1 cellular context compared by ENCODE assay signal in genomic region chr15:67882487-67883227, GRCh38.
TF ChIP-seq lines count a peak whose summit lies in the region.

No MANE protein-coding gene starts in this region.

TF ChIP-seq in K562, 482 proteins besides CTCF, POLR2A, EP300 and RAD21 (continued from another document and continues in another):
- TF ChIP-seq CBFA2T3 (IDR thresholded peaks at IDR 0.05), result peak; percentile 82
- TF ChIP-seq, protein P1, sequence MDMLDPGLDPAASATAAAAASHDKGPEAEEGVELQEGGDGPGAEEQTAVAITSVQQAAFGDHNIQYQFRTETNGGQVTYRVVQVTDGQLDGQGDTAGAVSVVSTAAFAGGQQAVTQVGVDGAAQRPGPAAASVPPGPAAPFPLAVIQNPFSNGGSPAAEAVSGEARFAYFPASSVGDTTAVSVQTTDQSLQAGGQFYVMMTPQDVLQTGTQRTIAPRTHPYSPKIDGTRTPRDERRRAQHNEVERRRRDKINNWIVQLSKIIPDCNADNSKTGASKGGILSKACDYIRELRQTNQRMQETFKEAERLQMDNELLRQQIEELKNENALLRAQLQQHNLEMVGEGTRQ (CRISPR knock-in tag; IDR thresholded peaks at IDR 0.05), result no peak
- no peak for TF ChIP-seq TAF7 (tag; IDR thresholded peaks at IDR 0.05)
- TF ChIP-seq RBM15 (IDR thresholded peaks at IDR 0.05; ENCODE audit: insufficient read depth, low read length), result no peak
- no peak; the same call in 1 of the 2 replicates for TF ChIP-seq ATF7 (IDR thresholded peaks at IDR 0.05)
- TF ChIP-seq ZNF197 (CRISPR knock-in tag; IDR thresholded peaks at IDR 0.05; ENCODE audit: low read depth), result no peak
- TF ChIP-seq RHOXF2B (CRISPR knock-in tag; conservative IDR thresholded peaks at IDR 0.05), result no peak
- TF ChIP-seq ZNF717 (CRISPR knock-in tag; IDR thresholded peaks at IDR 0.05), result no peak
- TF ChIP-seq BRD4 (IDR thresholded peaks at IDR 0.05), result peak; percentile 80; the same call in 1 of the 2 replicates
- TF ChIP-seq CEBPG (CRISPR knock-in tag; IDR thresholded peaks at IDR 0.05), result no peak
- TF ChIP-seq CEBPG (tag; conservative IDR thresholded peaks at IDR 0.05 in 1 of 2, IDR thresholded peaks at IDR 0.05 in 1 of 2), result no peak
- no peak for TF ChIP-seq KLF10 (CRISPR knock-in tag; IDR thresholded peaks at IDR 0.05)
- TF ChIP-seq, protein P2, sequence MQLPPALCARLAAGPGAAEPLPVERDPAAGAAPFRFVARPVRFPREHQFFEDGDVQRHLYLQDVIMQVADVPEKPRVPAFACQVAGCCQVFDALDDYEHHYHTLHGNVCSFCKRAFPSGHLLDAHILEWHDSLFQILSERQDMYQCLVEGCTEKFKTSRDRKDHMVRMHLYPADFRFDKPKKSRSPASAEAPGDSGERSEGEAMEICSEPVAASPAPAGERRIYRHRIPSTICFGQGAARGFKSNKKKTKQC (CRISPR knock-in tag; IDR thresholded peaks at IDR 0.05), result no peak
- TF ChIP-seq SUPT5H (IDR thresholded peaks at IDR 0.05), result no peak
- peak; percentile 55; the same call in 1 of the 2 replicates for TF ChIP-seq NBN (IDR thresholded peaks at IDR 0.05; ENCODE audit: low read depth)
- TF ChIP-seq RCOR1 (IDR thresholded peaks at IDR 0.05; ENCODE audit: borderline replicate concordance in 1 of 2, low read depth in 2 of 2, low read length in 2 of 2), result peak; percentile 11 to 92; a peak in 3 of 4 replicates
- no peak for TF ChIP-seq ARID2 (IDR thresholded peaks at IDR 0.05)
- no peak for TF ChIP-seq SAP30 (IDR thresholded peaks at IDR 0.05; ENCODE audit: borderline replicate concordance, insufficient read depth, low read depth, low read length, poor library complexity, severe bottlenecking)
- TF ChIP-seq ZNF408 (CRISPR knock-in tag; IDR thresholded peaks at IDR 0.05; ENCODE audit: low read depth), result no peak
- no peak for TF ChIP-seq TARDBP (IDR thresholded peaks at IDR 0.05)
- TF ChIP-seq CBFB (CRISPR knock-in tag; IDR thresholded peaks at IDR 0.05), result no peak
- TF ChIP-seq ZNF140 (CRISPR knock-in tag; IDR thresholded peaks at IDR 0.05), result no peak
- no peak for TF ChIP-seq SNAPC5 (CRISPR knock-in tag; IDR thresholded peaks at IDR 0.05)
- TF ChIP-seq, protein P3, sequence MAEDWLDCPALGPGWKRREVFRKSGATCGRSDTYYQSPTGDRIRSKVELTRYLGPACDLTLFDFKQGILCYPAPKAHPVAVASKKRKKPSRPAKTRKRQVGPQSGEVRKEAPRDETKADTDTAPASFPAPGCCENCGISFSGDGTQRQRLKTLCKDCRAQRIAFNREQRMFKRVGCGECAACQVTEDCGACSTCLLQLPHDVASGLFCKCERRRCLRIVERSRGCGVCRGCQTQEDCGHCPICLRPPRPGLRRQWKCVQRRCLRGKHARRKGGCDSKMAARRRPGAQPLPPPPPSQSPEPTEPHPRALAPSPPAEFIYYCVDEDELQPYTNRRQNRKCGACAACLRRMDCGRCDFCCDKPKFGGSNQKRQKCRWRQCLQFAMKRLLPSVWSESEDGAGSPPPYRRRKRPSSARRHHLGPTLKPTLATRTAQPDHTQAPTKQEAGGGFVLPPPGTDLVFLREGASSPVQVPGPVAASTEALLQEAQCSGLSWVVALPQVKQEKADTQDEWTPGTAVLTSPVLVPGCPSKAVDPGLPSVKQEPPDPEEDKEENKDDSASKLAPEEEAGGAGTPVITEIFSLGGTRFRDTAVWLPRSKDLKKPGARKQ (CRISPR knock-in tag; IDR thresholded peaks at IDR 0.05), result no peak
- TF ChIP-seq ZNF354B (CRISPR knock-in tag; IDR thresholded peaks at IDR 0.05), result 0 out of 2 replicates have a peak, but pooled peaks have one; percentile 32
- no peak for TF ChIP-seq HLTF (IDR thresholded peaks at IDR 0.05)
- peak; percentile 96 for TF ChIP-seq MAFG (tag; conservative IDR thresholded peaks at IDR 0.05)
- no peak for TF ChIP-seq NR2F6 (CRISPR knock-in tag; IDR thresholded peaks at IDR 0.05)
- no peak for TF ChIP-seq ZFP30 (CRISPR knock-in tag; IDR thresholded peaks at IDR 0.05; ENCODE audit: borderline replicate concordance)
- peak; percentile 99 for TF ChIP-seq NFE2 (IDR thresholded peaks at IDR 0.05; ENCODE audit: low read depth)
- no peak for TF ChIP-seq PREB (CRISPR knock-in tag; IDR thresholded peaks at IDR 0.05)
- no peak for TF ChIP-seq ZSCAN29 (IDR thresholded peaks at IDR 0.05)
- peak; percentile 59 for TF ChIP-seq TCF3 (CRISPR knock-in tag; IDR thresholded peaks at IDR 0.05)
- TF ChIP-seq MCM2 (IDR thresholded peaks at IDR 0.05; ENCODE audit: low read depth), result no peak
- TF ChIP-seq, protein P4, sequence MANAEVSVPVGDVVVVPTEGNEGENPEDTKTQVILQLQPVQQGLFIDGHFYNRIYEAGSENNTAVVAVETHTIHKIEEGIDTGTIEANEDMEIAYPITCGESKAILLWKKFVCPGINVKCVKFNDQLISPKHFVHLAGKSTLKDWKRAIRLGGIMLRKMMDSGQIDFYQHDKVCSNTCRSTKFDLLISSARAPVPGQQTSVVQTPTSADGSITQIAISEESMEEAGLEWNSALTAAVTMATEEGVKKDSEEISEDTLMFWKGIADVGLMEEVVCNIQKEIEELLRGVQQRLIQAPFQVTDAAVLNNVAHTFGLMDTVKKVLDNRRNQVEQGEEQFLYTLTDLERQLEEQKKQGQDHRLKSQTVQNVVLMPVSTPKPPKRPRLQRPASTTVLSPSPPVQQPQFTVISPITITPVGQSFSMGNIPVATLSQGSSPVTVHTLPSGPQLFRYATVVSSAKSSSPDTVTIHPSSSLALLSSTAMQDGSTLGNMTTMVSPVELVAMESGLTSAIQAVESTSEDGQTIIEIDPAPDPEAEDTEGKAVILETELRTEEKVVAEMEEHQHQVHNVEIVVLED (CRISPR knock-in tag; IDR thresholded peaks at IDR 0.05), result no peak
- TF ChIP-seq KDM5B (IDR thresholded peaks at IDR 0.05; ENCODE audit: insufficient replicate concordance, low read depth, low read length), result no peak
- TF ChIP-seq CCAR2 (IDR thresholded peaks at IDR 0.05; ENCODE audit: low read depth, low read length), result no peak
- TF ChIP-seq, protein P5, sequence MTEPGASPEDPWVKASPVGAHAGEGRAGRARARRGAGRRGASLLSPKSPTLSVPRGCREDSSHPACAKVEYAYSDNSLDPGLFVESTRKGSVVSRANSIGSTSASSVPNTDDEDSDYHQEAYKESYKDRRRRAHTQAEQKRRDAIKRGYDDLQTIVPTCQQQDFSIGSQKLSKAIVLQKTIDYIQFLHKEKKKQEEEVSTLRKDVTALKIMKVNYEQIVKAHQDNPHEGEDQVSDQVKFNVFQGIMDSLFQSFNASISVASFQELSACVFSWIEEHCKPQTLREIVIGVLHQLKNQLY (CRISPR knock-in tag; conservative IDR thresholded peaks at IDR 0.05), result no peak
- TF ChIP-seq RB1 (IDR thresholded peaks at IDR 0.05; ENCODE audit: low read depth), result peak; percentile 36; the same call in 1 of the 2 replicates
- peak; percentile 94 for TF ChIP-seq GATAD2A (IDR thresholded peaks at IDR 0.05)
- no peak for TF ChIP-seq ZC3H11A (IDR thresholded peaks at IDR 0.05; ENCODE audit: low read depth, low read length)
- TF ChIP-seq MLLT1 (IDR thresholded peaks at IDR 0.05), result no peak
- no peak for TF ChIP-seq FOXP1 (CRISPR knock-in tag; IDR thresholded peaks at IDR 0.05)
- TF ChIP-seq CBFA2T2 (conservative IDR thresholded peaks at IDR 0.05), result peak; percentile 48
- peak; percentile 18; the same call in 1 of the 2 replicates for TF ChIP-seq MYBL2 (IDR thresholded peaks at IDR 0.05; ENCODE audit: low read depth)
- TF ChIP-seq MYBL2 (CRISPR knock-in tag; IDR thresholded peaks at IDR 0.05; ENCODE audit: borderline replicate concordance), result no peak
- TF ChIP-seq FOXA1 (IDR thresholded peaks at IDR 0.05; ENCODE audit: borderline replicate concordance), result no peak
- no peak for TF ChIP-seq PRPF4 (IDR thresholded peaks at IDR 0.05; ENCODE audit: insufficient read depth, low read depth, low read length, poor library complexity, severe bottlenecking)
- no peak for TF ChIP-seq HNRNPH1 (optimal IDR thresholded peaks at IDR 0.05; ENCODE audit: low read depth, low read length)
- no peak for TF ChIP-seq CSDE1 (IDR thresholded peaks at IDR 0.05)
- TF ChIP-seq UBTF (IDR thresholded peaks at IDR 0.05; ENCODE audit: borderline replicate concordance in 1 of 2, low read depth in 2 of 2, low read length in 2 of 2), result no peak
- no peak for TF ChIP-seq KLF1 (tag; IDR thresholded peaks at IDR 0.05)
- no peak for TF ChIP-seq HDGF (IDR thresholded peaks at IDR 0.05)
- TF ChIP-seq NR2C1 (IDR thresholded peaks at IDR 0.05), result no peak
- TF ChIP-seq NR2C1 (tag; IDR thresholded peaks at IDR 0.05), result no peak
- TF ChIP-seq ZBED1 (IDR thresholded peaks at IDR 0.05), result no peak
- no peak for TF ChIP-seq CHCHD3 (CRISPR knock-in tag; IDR thresholded peaks at IDR 0.05)
- no peak for TF ChIP-seq RBBP5 (IDR thresholded peaks at IDR 0.05; ENCODE audit: borderline replicate concordance, insufficient read depth, low read length, poor library complexity, severe bottlenecking)
- TF ChIP-seq TCFL5 (CRISPR knock-in tag; conservative IDR thresholded peaks at IDR 0.05), result no peak
- TF ChIP-seq PKNOX1 (IDR thresholded peaks at IDR 0.05), result peak; percentile 73
- TF ChIP-seq NR1H2 (CRISPR knock-in tag; IDR thresholded peaks at IDR 0.05), result no peak
- TF ChIP-seq ZNF23 (CRISPR knock-in tag; IDR thresholded peaks at IDR 0.05), result no peak
- TF ChIP-seq ZNF41 (CRISPR knock-in tag; conservative IDR thresholded peaks at IDR 0.05), result no peak
- TF ChIP-seq CBX3 (IDR thresholded peaks at IDR 0.05; ENCODE audit: borderline replicate concordance in 1 of 2, low read length in 2 of 2), result peak in 1 of 2 experiments; percentile 69; a peak in 1 of 3 replicates
- TF ChIP-seq CREBBP (IDR thresholded peaks at IDR 0.05; ENCODE audit: low read depth, low read length), result no peak
- TF ChIP-seq MTA3 (IDR thresholded peaks at IDR 0.05; ENCODE audit: borderline replicate concordance), result no peak
- peak; percentile 97 for TF ChIP-seq C11orf30 (IDR thresholded peaks at IDR 0.05; ENCODE audit: low read depth)
- no peak for TF ChIP-seq STAT5A (IDR thresholded peaks at IDR 0.05; ENCODE audit: borderline replicate concordance, low read length)
- TF ChIP-seq NFXL1 (CRISPR knock-in tag; IDR thresholded peaks at IDR 0.05), result no peak
- no peak for TF ChIP-seq FOXP4 (CRISPR knock-in tag; IDR thresholded peaks at IDR 0.05; ENCODE audit: borderline replicate concordance)
- TF ChIP-seq HDAC3 (IDR thresholded peaks at IDR 0.05; ENCODE audit: borderline replicate concordance, partially characterized antibody), result peak; percentile 9
